35 cellular contexts compared by ENCODE assay signal in the genomic region with DNA sequence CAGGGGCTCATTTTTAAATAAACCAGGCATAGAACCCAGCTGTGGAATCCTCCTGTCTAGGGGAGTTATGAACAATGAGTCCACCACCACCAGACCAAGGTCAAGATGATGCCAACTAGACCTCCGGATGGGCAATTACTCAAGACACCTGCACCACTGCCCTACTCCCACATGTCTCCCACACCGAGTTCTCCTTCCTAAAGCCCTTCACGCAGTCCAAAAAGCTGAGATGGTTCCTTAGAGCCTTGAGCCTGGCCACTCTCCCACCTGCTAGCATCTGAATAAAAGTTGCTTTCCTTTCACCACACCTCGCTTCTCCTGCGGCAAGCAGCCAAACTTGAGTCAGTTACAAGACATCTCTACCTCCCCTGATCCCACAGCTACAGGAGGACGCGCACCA. TPM values are rescaled to one million over a fixed set of nuclear protein-coding genes. Genes with fewer than 3 reads are reported as not detected.
"Had no signal": no experiment of that assay in that cellular context is flagged by ENCODE, and none has a peak within 500 bp of the region (broad histone marks: within the 10 kb centered on the region; RNA-seq: fewer than 3 reads in every experiment).

No MANE protein-coding gene starts in this region.

- H3K79me2 ChIP-seq: hepatocyte had no signal

- H3K27ac Mint-ChIP-seq: dendritic cell treated with granulocyte-macrophage colony-stimulating factor and Interleukin-4, amounts not matched to agents 40 ng/mL and 50 ng/mL, for 4 days; memory B cell; natural killer cell; type B pancreatic cell had no signal

- H3K9me3 Mint-ChIP-seq: dendritic cell treated with granulocyte-macrophage colony-stimulating factor and Interleukin-4, amounts not matched to agents 40 ng/mL and 50 ng/mL, for 4 days; endodermal cell; memory B cell; natural killer cell; neural progenitor cell; type B pancreatic cell had no signal

- H3K4me1 Mint-ChIP-seq: memory B cell, natural killer cell had no signal

- H3K9me3 ChIP-seq: colonic mucosa, esophagus muscularis mucosa, gastroesophageal sphincter, heart left ventricle, prostate gland, right atrium auricular region, testis, tibial artery had no signal

- H3K36me3 ChIP-seq: colonic mucosa, esophagus muscularis mucosa, gastroesophageal sphincter, heart left ventricle, neural progenitor cell, prostate gland, right atrium auricular region, tibial artery had no signal

- H3K4me3 Mint-ChIP-seq: dendritic cell treated with granulocyte-macrophage colony-stimulating factor and Interleukin-4, amounts not matched to agents 40 ng/mL and 50 ng/mL, for 4 days; endodermal cell; memory B cell; natural killer cell; neural progenitor cell had no signal

- H2AFZ ChIP-seq: hepatocyte, neural progenitor cell had no signal

- DNase-seq: colonic mucosa; effector CD8-positive, alpha-beta T cell; endodermal cell; foreskin keratinocyte; heart left ventricle; kidney; natural killer cell; stimulated activated CD4-positive, alpha-beta T cell treated with anti-CD3 and anti-CD28 coated beads, Interleukin-12 subunit alpha, Interleukin-12 subunit beta, amount 100 ng/mL, for 4 hours; stimulated activated CD4-positive, alpha-beta T cell treated with anti-CD3 and anti-CD28 coated beads, Interleukin-1b, Interleukin-23, amount 100 ng/mL, for 48 hours; stimulated activated CD4-positive, alpha-beta T cell treated with anti-CD3 and anti-CD28 coated beads, Interleukin-4, amount 100 ng/mL, for 1 hour; stimulated activated CD8-positive, alpha-beta memory T cell treated with anti-CD3 and anti-CD28 coated beads, Interleukin-4, amount 100 ng/mL, for 48 hours; stimulated activated naive CD4-positive, alpha-beta T cell treated with Interleukin-2 at 50 U/mL for 16 hours; substantia nigra; testis; tibial artery had no signal

- H3K27me3 Mint-ChIP-seq: type B pancreatic cell had no signal

- H3K27me3 ChIP-seq: colonic mucosa, foreskin keratinocyte, hepatocyte, neural progenitor cell, right atrium auricular region, testis had no signal

- ATAC-seq: foreskin keratinocyte, gastroesophageal sphincter, heart left ventricle, left lobe of liver, natural killer cell, sciatic nerve had no signal

- H3K27ac ChIP-seq: colonic mucosa, esophagus muscularis mucosa, foreskin keratinocyte, gastroesophageal sphincter, heart left ventricle, hepatocyte, neural progenitor cell, prostate gland, right atrium auricular region, testis, tibial artery had no signal

- H3K4me3 ChIP-seq: colonic mucosa, esophagus muscularis mucosa, gastroesophageal sphincter, heart left ventricle, hepatocyte, lung, neural progenitor cell, prostate gland, right atrium auricular region, smooth muscle cell, testis, tibial artery had no signal

- H3K4me1 ChIP-seq: colonic mucosa, esophagus muscularis mucosa, gastroesophageal sphincter, prostate gland, right atrium auricular region, testis, tibial artery had no signal

- H3K36me3 Mint-ChIP-seq: natural killer cell, neural progenitor cell, type B pancreatic cell had no signal

- H3K4me2 ChIP-seq: hepatocyte, neural progenitor cell had no signal

RNA-seq across cellular contexts. Expression of a gene that starts 57.1 kb away (rescaled TPM):
- total RNA-seq: colonic mucosa, endodermal cell, endothelial cell of umbilical vein, epithelial cell of proximal tubule, esophagus muscularis mucosa, fibroblast of lung, foreskin keratinocyte, gastroesophageal sphincter, hepatocyte, kidney, left lobe of liver, liver, lung, mononuclear cell, natural killer cell, osteocyte, prostate gland, right atrium auricular region, sciatic nerve, testis, urinary bladder had no signal
- polyA plus RNA-seq: endothelial cell of umbilical vein, fibroblast of lung, foreskin keratinocyte, hepatocyte, liver, lung, urinary bladder had no signal
